Comparison of ENCODE assay signal across 8 cellular contexts in genomic region chr7:107874605-107875446, GRCh38. TPM values are rescaled to one million over a fixed set of nuclear protein-coding genes. Genes with fewer than 3 reads are reported as not detected.
A peak's percentile ranks its signal among the peaks of the same experiment; 100 is the strongest.
DNase-seq lines count a peak whose midpoint lies in the region; ATAC-seq, FAIRE-seq and TF ChIP-seq lines count a peak whose summit lies in the region.

No MANE protein-coding gene starts in this region.

- no peak overlapping the region for H2BK20ac ChIP-seq in H1 (ENCODE audit: low read length)

- POLR2A ChIA-PET in HEK293T (lab: Yijun Ruan, JAX), result interaction anchor here (0.6 to 1.0 kb wide), 3 partner anchors 16 to 131 kb away, joined by 3 to 5 read pairs (median 3); partner anchors contain the start of gene DLD
- POLR2A ChIA-PET in H1 (lab: Charles Lee; ENCODE audit: partially characterized antibody), result interaction anchor here (0.5 kb wide), 1 partner anchor 617 kb away, joined by 3 read pairs; no protein-coding TSS in a partner anchor

- no peak overlapping the region for H4K91ac ChIP-seq in H1 (replicated peaks; ENCODE audit: insufficient read length, low read length)

- no peaks in the 10 kb centered on the region for H3K36me3 ChIP-seq in H1 (ENCODE audit: control insufficient read depth in 2 of 4, insufficient read depth in 4 of 4, low read length in 3 of 4)

- H3K56ac ChIP-seq in H1 (replicated peaks; ENCODE audit: insufficient read length, low read depth, low read length), result no peak overlapping the region

- TF ChIP-seq POLR2A in H1 (IDR thresholded peaks at IDR 0.05; ENCODE audit: control extremely low read depth in 1 of 2, low read depth in 2 of 2, low read length in 2 of 2), result no peak

- no peaks in the 10 kb centered on the region for H3K4me1 ChIP-seq in H1 (replicated peaks in 1 of 4; ENCODE audit: control insufficient read depth in 3 of 4, insufficient read depth in 4 of 4, low read length in 3 of 4)

- no peaks in the 10 kb centered on the region for H4K20me1 ChIP-seq in H1 (replicated peaks in 1 of 2; ENCODE audit: control insufficient read depth in 1 of 2, insufficient read depth in 2 of 2, low read length in 2 of 2)

- H3K23ac ChIP-seq in H1 (ENCODE audit: insufficient read length), result no peak overlapping the region

- H3K9me3 ChIP-seq in H1 (ENCODE audit: insufficient read depth in 2 of 2, low read depth in 1 of 2, low read length in 1 of 2), result no peaks in the 10 kb centered on the region

- H4K5ac ChIP-seq in H1 (ENCODE audit: insufficient read length, low read depth, low read length), result no peak overlapping the region

- no peak overlapping the region for H2BK15ac ChIP-seq in H1 (ENCODE audit: low read length)

- peak; percentile 65 for DNase-seq in activated naive CD4-positive, alpha-beta T cell treated with anti-CD3 and anti-CD28 coated beads for 36 hours
- DNase-seq in activated naive CD4-positive, alpha-beta T cell (lab: John Stamatoyannopoulos, UW), result no peak
- DNase-seq in HEK293T (ENCODE audit: extremely low spot score), result peak; percentile 64
- peak; percentile 29 to 43 for DNase-seq in NCI-H187 (lab: John Stamatoyannopoulos, UW)
- peak; percentile 27 for DNase-seq in T-helper 2 cell treated with Interferon-gamma antibody and Interleukin-4, amounts not matched to agents 5 μg/mL and 100 μg/mL, for 36 hours (ENCODE audit: low spot score)
- no peak for DNase-seq in H1 (ENCODE audit: low read depth in 1 of 2, low spot score in 2 of 2)
- no peak for DNase-seq in mesothelial cell of epicardium (ENCODE audit: low spot score in 2 of 2, unreplicated experiment in 2 of 2)

- peaks cover 15% of the 10 kb centered on the region for H3K4me1 Mint-ChIP-seq in activated naive CD4-positive, alpha-beta T cell treated with anti-CD3 and anti-CD28 coated beads for 36 hours (ENCODE audit: low read depth)
- H3K4me1 Mint-ChIP-seq in T-helper 2 cell treated with Interferon-gamma antibody and Interleukin-4, amounts not matched to agents 5 μg/mL and 100 μg/mL, for 36 hours (ENCODE audit: low read depth), result peaks cover 33% of the 10 kb centered on the region
- H3K4me1 Mint-ChIP-seq in mesothelial cell of epicardium, result no peaks in the 10 kb centered on the region

- no peak overlapping the region for H2BK5ac ChIP-seq in H1 (ENCODE audit: low read depth, low read length)

- H3K18ac ChIP-seq in H1 (ENCODE audit: extremely low read depth, low read length), result no peak overlapping the region

- TF ChIP-seq EP300 in H1 (IDR thresholded peaks at IDR 0.05; ENCODE audit: borderline replicate concordance in 1 of 2, low read depth in 2 of 2, low read length in 2 of 2), result no peak

- H3K4me2 ChIP-seq in H1 (ENCODE audit: insufficient read depth in 1 of 2, low read depth in 2 of 2, low read length in 2 of 2), result no peak overlapping the region

- H3K4me3 ChIP-seq in H1 (ENCODE audit: extremely low read depth in 1 of 4, insufficient read depth in 2 of 4, low read depth in 3 of 4, low read length in 4 of 4), result no peak overlapping the region

- H2AFZ ChIP-seq in H1 (ENCODE audit: low read length), result no peak overlapping the region

- no peak for ATAC-seq in GM18861 (IDR thresholded peaks at IDR 0.05; ENCODE audit: unreplicated experiment)

- H3K4ac ChIP-seq in H1 (replicated peaks; ENCODE audit: insufficient read length, low read depth, low read length), result no peak overlapping the region

- no peaks in the 10 kb centered on the region for H3K23me2 ChIP-seq in H1 (ENCODE audit: low read depth, low read length)

- no peak overlapping the region for H2BK12ac ChIP-seq in H1 (ENCODE audit: low read depth, low read length)

- intact Hi-C loops in activated naive CD4-positive, alpha-beta T cell treated with anti-CD3 and anti-CD28 coated beads for 36 hours (cut with micrococcal nuclease), result loop anchor here (1.0 to 5.0 kb wide), 8 partner anchors 60 to 728 kb away; partner anchors contain the start of gene BCAP29

- no peaks in the 10 kb centered on the region for H3K79me1 ChIP-seq in H1 (ENCODE audit: low read depth, low read length)

- FAIRE-seq in H1 (lab: Jason Lieb, UNC), result peak; percentile 88

- no peak overlapping the region for H3K27ac Mint-ChIP-seq in activated naive CD4-positive, alpha-beta T cell treated with anti-CD3 and anti-CD28 coated beads for 36 hours
- peak overlapping the region; percentile 39 for H3K27ac Mint-ChIP-seq in T-helper 2 cell treated with Interferon-gamma antibody and Interleukin-4, amounts not matched to agents 5 μg/mL and 100 μg/mL, for 36 hours
- H3K27ac Mint-ChIP-seq in mesothelial cell of epicardium, result no peak overlapping the region

- TF ChIP-seq CTCF in H1 (IDR thresholded peaks at IDR 0.05; ENCODE audit: control extremely low read depth in 1 of 3, insufficient read depth in 1 of 3, low read depth in 1 of 3, low read length in 3 of 3), result peak in 2 of 3 experiments; percentile 63 to 65; a peak in 3 of 4 replicates
- peak; percentile 72 for TF ChIP-seq CTCF in mesothelial cell of epicardium (IDR thresholded peaks at IDR 0.05; ENCODE audit: unreplicated experiment)

- H3K9me3 Mint-ChIP-seq in activated naive CD4-positive, alpha-beta T cell treated with anti-CD3 and anti-CD28 coated beads for 36 hours, result no peaks in the 10 kb centered on the region
- no peaks in the 10 kb centered on the region for H3K9me3 Mint-ChIP-seq in T-helper 2 cell treated with Interferon-gamma antibody and Interleukin-4, amounts not matched to agents 5 μg/mL and 100 μg/mL, for 36 hours
- no peaks in the 10 kb centered on the region for H3K9me3 Mint-ChIP-seq in mesothelial cell of epicardium

- H3K14ac ChIP-seq in H1 (ENCODE audit: insufficient read length), result no peak overlapping the region

- no peak overlapping the region for H3K9ac ChIP-seq in H1 (replicated peaks in 1 of 4; ENCODE audit: extremely low read depth in 1 of 4, low read depth in 3 of 4, low read length in 3 of 4)

- no peaks in the 10 kb centered on the region for H3K36me3 Mint-ChIP-seq in activated naive CD4-positive, alpha-beta T cell treated with anti-CD3 and anti-CD28 coated beads for 36 hours (ENCODE audit: low read depth)
- H3K36me3 Mint-ChIP-seq in T-helper 2 cell treated with Interferon-gamma antibody and Interleukin-4, amounts not matched to agents 5 μg/mL and 100 μg/mL, for 36 hours (ENCODE audit: low read depth), result no peaks in the 10 kb centered on the region
- no peaks in the 10 kb centered on the region for H3K36me3 Mint-ChIP-seq in mesothelial cell of epicardium

- CTCF ChIA-PET in activated naive CD4-positive, alpha-beta T cell treated with anti-CD3 and anti-CD28 coated beads for 36 hours (lab: Charles Lee), result interaction anchor here (0.6 to 10.4 kb wide), 24 partner anchors 9 to 674 kb away, joined by 3 to 170 read pairs (median 4); partner anchors contain the start of genes CBLL1 and DLD
- CTCF ChIA-PET in HEK293T (lab: Yijun Ruan, JAX), result interaction anchor here (0.6 to 1.3 kb wide), 13 partner anchors 9 to 736 kb away, joined by 3 to 16 read pairs (median 3); partner anchors contain the start of gene CBLL1
- CTCF ChIA-PET in H1 (lab: Charles Lee; ENCODE audit: partially characterized antibody), result interaction anchor here (0.6 to 2.3 kb wide), 36 partner anchors 9 to 849 kb away, joined by 3 to 11 read pairs (median 4); no protein-coding TSS in a partner anchor

- no peak overlapping the region for H2BK120ac ChIP-seq in H1 (replicated peaks; ENCODE audit: low read depth, low read length)

- no peaks in the 10 kb centered on the region for H3K27me3 Mint-ChIP-seq in activated naive CD4-positive, alpha-beta T cell treated with anti-CD3 and anti-CD28 coated beads for 36 hours (ENCODE audit: low read depth)
- H3K27me3 Mint-ChIP-seq in T-helper 2 cell treated with Interferon-gamma antibody and Interleukin-4, amounts not matched to agents 5 μg/mL and 100 μg/mL, for 36 hours (ENCODE audit: low read depth), result peaks cover 6% of the 10 kb centered on the region
- peaks cover 28% of the 10 kb centered on the region for H3K27me3 Mint-ChIP-seq in mesothelial cell of epicardium (ENCODE audit: low read depth)

- 32% methylated on average over 6 of the region's 6 CpGs; no CpG with 5 or more reads in 1 of the 2 experiments for WGBS in H1 (ENCODE audit: extremely low coverage in 1 of 2, insufficient coverage in 1 of 2, insufficient read length in 1 of 2, insufficient replicate concordance in 2 of 2, low coverage in 1 of 2, low lambda C conversion rate in 2 of 2, missing lambda C conversion rate in 1 of 2), 2 experiments

- H3K79me2 ChIP-seq in H1 (ENCODE audit: control insufficient read depth in 1 of 2, insufficient read depth in 2 of 2, low read length in 2 of 2), result no peaks in the 10 kb centered on the region

- no peaks in the 10 kb centered on the region for H3K27me3 ChIP-seq in H1 (replicated peaks in 1 of 4; ENCODE audit: control insufficient read depth in 3 of 4, extremely low read depth in 1 of 4, insufficient read depth in 3 of 4, low read length in 3 of 4)

- H3K27ac ChIP-seq in H1 (ENCODE audit: low read depth, low read length), result no peak overlapping the region

- no peak overlapping the region for H2AK5ac ChIP-seq in H1 (ENCODE audit: low read depth, low read length)

- no peak overlapping the region for H3K4me3 Mint-ChIP-seq in activated naive CD4-positive, alpha-beta T cell treated with anti-CD3 and anti-CD28 coated beads for 36 hours
- no peak overlapping the region for H3K4me3 Mint-ChIP-seq in T-helper 2 cell treated with Interferon-gamma antibody and Interleukin-4, amounts not matched to agents 5 μg/mL and 100 μg/mL, for 36 hours
- no peak overlapping the region for H3K4me3 Mint-ChIP-seq in mesothelial cell of epicardium

- TF ChIP-seq RAD21 in H1 (IDR thresholded peaks at IDR 0.05 in 1 of 2, conservative IDR thresholded peaks at IDR 0.05 in 1 of 2; ENCODE audit: low read depth in 2 of 2, low read length in 2 of 2), result peak; percentile 81 to 87

- H4K8ac ChIP-seq in H1 (ENCODE audit: extremely low read depth, insufficient read depth, low read length), result no peak overlapping the region

TF ChIP-seq in HEK293T, 16 proteins besides CTCF, POLR2A, EP300 and RAD21:
- TF ChIP-seq SP1 (IDR thresholded peaks at IDR 0.05), result no peak
- TF ChIP-seq FOXM1 (IDR thresholded peaks at IDR 0.05; ENCODE audit: borderline replicate concordance), result no peak

TF ChIP-seq in H1, 55 proteins besides CTCF, POLR2A, EP300 and RAD21 (continues in another document):
- TF ChIP-seq RNF2 (IDR thresholded peaks at IDR 0.05; ENCODE audit: borderline replicate concordance, low read depth, low read length, missing control alignments, poor library complexity, severe bottlenecking) (no peak), POLR2AphosphoS5 (IDR thresholded peaks at IDR 0.05; ENCODE audit: low read depth, low read length) (no peak)

RNA-seq across cellular contexts. Expression of gene DLD, which starts 16.2 kb away (rescaled TPM):
- total RNA-seq in activated naive CD4-positive, alpha-beta T cell treated with anti-CD3 and anti-CD28 coated beads for 36 hours, result 10 to 100 TPM; 92.6 to 96.8 TPM
- 63.7 and 71.4 TPM in 2 replicates for total RNA-seq in H1 (2021; fragmentation: NEBNext Ultra II Directional; extraction: Animal tissue kit (Norgen Biotek cat#: 25700))
- polyA plus RNA-seq in H1 (2011; rRNA removed), result 67.8 and 88.5 TPM in 2 replicates
- 97.4 TPM for polyA plus RNA-seq in H1 (2011; cell fraction: cytosol; rRNA removed)
- 21.0 TPM for polyA plus RNA-seq in H1 (2011; cell fraction: nucleus; rRNA removed)
- polyA plus RNA-seq in H1 (2012, experiment 1 of 2), result 69.3 to 114 TPM (median 88.5 TPM) in 4 replicates
- 10.2 TPM for polyA plus RNA-seq in H1 (2012, experiment 2 of 2)
- 67.9 TPM for polyA plus RNA-seq in H1 (2013, experiment 1 of 2)
- 73.0 TPM for polyA plus RNA-seq in H1 (2013, experiment 2 of 2)
- polyA minus RNA-seq in H1 (2011; rRNA and poly(A)+ RNA removed), result 114 and 116 TPM in 2 replicates
- polyA minus RNA-seq in H1 (2011; cell fraction: cytosol; rRNA and poly(A)+ RNA removed), result 37.8 TPM
- polyA minus RNA-seq in H1 (2011; cell fraction: nucleus; rRNA and poly(A)+ RNA removed), result 42.0 TPM
- total RNA-seq in mesothelial cell of epicardium, result 58.3 to 61.5 TPM (median 61.4 TPM) in 3 replicates

Comparison
In these comparisons a context has a peak if more than half of its experiments do, and no peak if none do; other contexts are left out.
1. DNase-seq: peak in activated naive CD4-positive, alpha-beta T cell treated with anti-CD3 and anti-CD28 coated beads for 36 hours (single experiment), HEK293T (single experiment), NCI-H187 (2 of 2) and T-helper 2 cell treated with Interferon-gamma antibody and Interleukin-4, amounts not matched to agents 5 μg/mL and 100 μg/mL, for 36 hours (single experiment); none in activated naive CD4-positive, alpha-beta T cell (0 of 4), H1 (0 of 2) and mesothelial cell of epicardium (0 of 2).